Comparison of ENCODE assay signal across 11 cellular contexts in genomic region chr3:184691397-184692131, GRCh38. TPM values are rescaled to one million over a fixed set of nuclear protein-coding genes. Genes with fewer than 3 reads are reported as not detected.
DNase-seq lines count a peak whose midpoint lies in the region; ATAC-seq lines count a peak whose summit lies in the region.
"Had no signal": no experiment of that assay in that cellular context is flagged by ENCODE, and none has a peak within 500 bp of the region (broad histone marks: within the 10 kb centered on the region; RNA-seq: fewer than 3 reads in every experiment).

No MANE protein-coding gene starts in this region.

- peak overlapping the region; percentile 16; the same call in 1 of the 2 replicates for H3K4me3 ChIP-seq in SK-N-MC

- H3K4me3 Mint-ChIP-seq in activated T-cell treated with anti-CD3 and anti-CD28 coated beads, Interleukin-2, amount 50 U/mL, for 4 hours = no peak overlapping the region

- H3K9me3 Mint-ChIP-seq in activated T-cell treated with anti-CD3 and anti-CD28 coated beads, Interleukin-2, amount 50 U/mL, for 4 hours = no peaks in the 10 kb centered on the region

- peak; percentile 41 for ATAC-seq in left ventricle myocardium superior
- ATAC-seq in activated T-cell treated with anti-CD3 and anti-CD28 coated beads, Interleukin-2, amount 50 U/mL, for 4 hours = no peak
- no peak for ATAC-seq in GM18517 (IDR thresholded peaks at IDR 0.05; ENCODE audit: unreplicated experiment)

- H3K4me1 Mint-ChIP-seq in activated T-cell treated with anti-CD3 and anti-CD28 coated beads, Interleukin-2, amount 50 U/mL, for 4 hours (ENCODE audit: low read depth) = no peaks in the 10 kb centered on the region

- H3K36me3 ChIP-seq in SK-N-MC (ENCODE audit: insufficient read depth, low read length) = no peaks in the 10 kb centered on the region

- H3K9ac ChIP-seq in SK-N-MC (ENCODE audit: insufficient read length) = peak overlapping the region; percentile 49

- intact Hi-C loops in left ventricle myocardium superior (cut with micrococcal nuclease) = no loop called here

- H3K36me3 Mint-ChIP-seq in activated T-cell treated with anti-CD3 and anti-CD28 coated beads, Interleukin-2, amount 50 U/mL, for 4 hours (ENCODE audit: insufficient read depth) = no peaks in the 10 kb centered on the region

- DNase-seq in C1 segment of cervical spinal cord (lab: John Stamatoyannopoulos, UW) (peak in 10 of 14 donors; percentile 14 to 70 (median 54)), SK-N-MC (ENCODE audit: low read depth, low spot score) (no peak), left ventricle myocardium superior (peak; percentile 44), pons (ENCODE audit: low spot score) (peak; percentile 46), HK-2 (ENCODE audit: unreplicated experiment) (no peak), NCI-H2171 treated with DMSO at 0.1 percent for 48 hours (lab: John Stamatoyannopoulos, UW) (no peak)
- DNase-seq in activated T-cell treated with anti-CD3 and anti-CD28 coated beads, Interleukin-2, amount 50 U/mL, for 4 hours = no peak
- DNase-seq: kidney glomerular epithelial cell; RPMI8226; stimulated activated CD4-positive, alpha-beta T cell treated with anti-CD3 and anti-CD28 coated beads, Interleukin-4, amount 100 ng/mL, for 4 hours had no signal

- no peaks in the 10 kb centered on the region for H3K9me3 ChIP-seq in SK-N-MC (ENCODE audit: low read depth, low read length)

- H3K27me3 Mint-ChIP-seq in activated T-cell treated with anti-CD3 and anti-CD28 coated beads, Interleukin-2, amount 50 U/mL, for 4 hours (ENCODE audit: low read depth) = peaks cover 5% of the 10 kb centered on the region

- peak overlapping the region; percentile 81 for H3K27ac ChIP-seq in SK-N-MC

RNA-seq across cellular contexts. Expression of gene MAGEF1, which starts 20.3 kb away (rescaled TPM):
- total RNA-seq in left ventricle myocardium superior = 27.4 TPM
- total RNA-seq in activated T-cell treated with anti-CD3 and anti-CD28 coated beads, Interleukin-2, amount 50 U/mL, for 4 hours = 10 to 100 TPM; 24.8 to 27.6 (median 25.7) TPM

Comparison
In these comparisons a context has a peak if more than half of its experiments do, and no peak if none do; other contexts are left out.
1. DNase-seq: peak in C1 segment of cervical spinal cord (10 of 14), left ventricle myocardium superior (single experiment) and pons (single experiment); none in SK-N-MC (single experiment), activated T-cell treated with anti-CD3 and anti-CD28 coated beads, Interleukin-2, amount 50 U/mL, for 4 hours (single experiment), HK-2 (single experiment) and NCI-H2171 treated with DMSO at 0.1 percent for 48 hours (single experiment).